In genomic region chr11:7657306-7658025, GRCh38 we compare ENCODE assay signal across 9 cellular contexts. TPM values are rescaled to one million over a fixed set of nuclear protein-coding genes. Genes with fewer than 3 reads are reported as not detected.
DNase-seq lines count a peak whose midpoint lies in the region; ATAC-seq, FAIRE-seq and TF ChIP-seq lines count a peak whose summit lies in the region.
"Had no signal": no experiment of that assay in that cellular context is flagged by ENCODE, and none has a peak within 500 bp of the region (broad histone marks: within the 10 kb centered on the region; RNA-seq: fewer than 3 reads in every experiment).

No MANE protein-coding gene starts in this region.

- H3K56ac ChIP-seq in mesendoderm (ENCODE audit: low read length) = peak overlapping the region; percentile 34

- H3K27me3 Mint-ChIP-seq in HFFc6 (ENCODE audit: insufficient read depth) (peaks cover 2% of the 10 kb centered on the region; the same call in 1 of the 2 replicates), endothelial cell (ENCODE audit: unreplicated experiment) (no peaks in the 10 kb centered on the region)
- H3K27me3 Mint-ChIP-seq: T-cell had no signal

- H2BK5ac ChIP-seq in mesendoderm (ENCODE audit: low read length) = no peak overlapping the region

- no peak overlapping the region for H3K18ac ChIP-seq in mesendoderm (ENCODE audit: low read length)

- H3K4me1 Mint-ChIP-seq in HFFc6 (ENCODE audit: low read depth) (no peaks in the 10 kb centered on the region), endothelial cell (ENCODE audit: unreplicated experiment) (peaks cover 7% of the 10 kb centered on the region)
- H3K4me1 Mint-ChIP-seq: T-cell had no signal

- H4K8ac ChIP-seq in mesendoderm (ENCODE audit: low read depth, low read length) = no peak overlapping the region

- H3K4me2 ChIP-seq in mesendoderm (ENCODE audit: low read length) = no peak overlapping the region

- no peaks in the 10 kb centered on the region for H3K4me1 ChIP-seq in mesendoderm (ENCODE audit: control insufficient read depth, low read depth, low read length)

- H3K4me3 Mint-ChIP-seq in HFFc6 (no peak overlapping the region), endothelial cell (ENCODE audit: unreplicated experiment) (no peak overlapping the region)
- H3K4me3 Mint-ChIP-seq: T-cell had no signal

- no peaks in the 10 kb centered on the region for H3K79me1 ChIP-seq in mesendoderm (ENCODE audit: low read length)

- H3K27ac Mint-ChIP-seq in HFFc6 (no peak overlapping the region), endothelial cell (ENCODE audit: unreplicated experiment) (no peak overlapping the region)
- H3K27ac Mint-ChIP-seq: T-cell had no signal

- no peak overlapping the region for H4K5ac ChIP-seq in mesendoderm (ENCODE audit: low read length)

- no peak for FAIRE-seq in D721Med (lab: Jason Lieb, UNC)

- H3K9ac ChIP-seq in mesendoderm (ENCODE audit: low read length) = no peak overlapping the region

- no peaks in the 10 kb centered on the region for H3K79me2 ChIP-seq in mesendoderm (ENCODE audit: control insufficient read depth, insufficient read depth, low read length)

- no peaks in the 10 kb centered on the region for H3K27me3 ChIP-seq in mesendoderm (ENCODE audit: insufficient read depth, low read length, poor library complexity)

- H3K9me3 Mint-ChIP-seq in HFFc6 (no peaks in the 10 kb centered on the region), endothelial cell (ENCODE audit: unreplicated experiment) (no peaks in the 10 kb centered on the region)
- H3K9me3 Mint-ChIP-seq: T-cell had no signal

- no peak overlapping the region for H2BK15ac ChIP-seq in mesendoderm (replicated peaks; ENCODE audit: low read depth)

- H3K36me3 Mint-ChIP-seq in HFFc6 (ENCODE audit: low read depth) = no peaks in the 10 kb centered on the region; the same call in 1 of the 2 replicates
- peaks cover 4% of the 10 kb centered on the region for H3K36me3 Mint-ChIP-seq in endothelial cell (ENCODE audit: low read depth, unreplicated experiment)

- no peak overlapping the region for H2AK5ac ChIP-seq in mesendoderm (ENCODE audit: low read length)

- no peak for ATAC-seq in GM21360 (IDR thresholded peaks at IDR 0.05; ENCODE audit: unreplicated experiment)
- ATAC-seq in HG03378 (IDR thresholded peaks at IDR 0.05; ENCODE audit: unreplicated experiment) = no peak

- H3K23ac ChIP-seq in mesendoderm (ENCODE audit: low read length) = no peak overlapping the region

- TF ChIP-seq CTCF in D721Med (IDR thresholded peaks at IDR 0.05; ENCODE audit: insufficient read depth, missing control alignments) = peak; percentile 70
- TF ChIP-seq CTCF in HFFc6 (IDR thresholded peaks at IDR 0.05) = peak; percentile 78
- peak; percentile 42 for TF ChIP-seq CTCF in endothelial cell (IDR thresholded peaks at IDR 0.05; ENCODE audit: unreplicated experiment)

- DNase-seq in D721Med (ENCODE audit: insufficient read length, low spot score) = no peak
- peak; percentile 52 for DNase-seq in HFFc6
- peak; percentile 36 for DNase-seq in RKO (ENCODE audit: low spot score)
- DNase-seq in endothelial cell (ENCODE audit: low spot score) = peak; percentile 60
- peak; percentile 82 for DNase-seq in mesendoderm
- DNase-seq in stimulated activated naive CD4-positive, alpha-beta T cell (lab: John Stamatoyannopoulos, UW) = no peak
- DNase-seq: T-cell had no signal

- no peak overlapping the region for H3K27ac ChIP-seq in mesendoderm (ENCODE audit: low read depth, low read length)

- H3K36me3 ChIP-seq in mesendoderm (ENCODE audit: control insufficient read depth, insufficient read depth, low read length) = peaks cover 2% of the 10 kb centered on the region

- H3K4ac ChIP-seq in mesendoderm (ENCODE audit: low read depth, low read length) = no peak overlapping the region

- no peak overlapping the region for H3K4me3 ChIP-seq in mesendoderm (ENCODE audit: low read length)

- no CpG with 5 or more reads among the region's 15 CpGs for WGBS in mesendoderm (ENCODE audit: extremely low coverage, insufficient coverage, low lambda C conversion rate)

- no peak overlapping the region for H2BK120ac ChIP-seq in mesendoderm (ENCODE audit: low read depth, low read length)

RNA-seq across cellular contexts. Expression of gene CYB5R2, which starts 15.8 kb away (rescaled TPM):
- total RNA-seq in HFFc6 (2021; fragmentation: NEBNext Ultra II Directional; extraction: Animal tissue kit (Norgen Biotek cat#: 25700)) = 10 to 100 TPM; 11.7 to 15.0 (median 12.4) TPM
- 6.8 TPM for total RNA-seq in endothelial cell (ENCODE audit: unreplicated experiment)
- 43.8 TPM for polyA plus RNA-seq in mesendoderm (2013, experiment 1 of 2)
- 44.0 TPM for polyA plus RNA-seq in mesendoderm (2013, experiment 2 of 2)

RNA-seq across cellular contexts. Expression of gene OVCH2, which starts 48.8 kb away (rescaled TPM):
- not detected for total RNA-seq in HFFc6 (2021; fragmentation: NEBNext Ultra II Directional; extraction: Animal tissue kit (Norgen Biotek cat#: 25700))
- 0.85 TPM for total RNA-seq in endothelial cell (ENCODE audit: unreplicated experiment)
- 0.83 TPM for polyA plus RNA-seq in mesendoderm (2013, experiment 1 of 2)
- 0.73 TPM for polyA plus RNA-seq in mesendoderm (2013, experiment 2 of 2)
- total RNA-seq: T-cell had no signal

Comparison
In these comparisons a context has a peak if more than half of its experiments do, and no peak if none do; other contexts are left out.
1. DNase-seq: peak in HFFc6 (single experiment), RKO (single experiment), endothelial cell (single experiment) and mesendoderm (single experiment); none in D721Med (single experiment) and stimulated activated naive CD4-positive, alpha-beta T cell (0 of 6).
2. Peak in every context shown above with its lines, with median percentiles within 50 percentile points of each other: CTCF ChIP-seq.